9 cellular contexts compared by ENCODE assay signal in the genomic region with DNA sequence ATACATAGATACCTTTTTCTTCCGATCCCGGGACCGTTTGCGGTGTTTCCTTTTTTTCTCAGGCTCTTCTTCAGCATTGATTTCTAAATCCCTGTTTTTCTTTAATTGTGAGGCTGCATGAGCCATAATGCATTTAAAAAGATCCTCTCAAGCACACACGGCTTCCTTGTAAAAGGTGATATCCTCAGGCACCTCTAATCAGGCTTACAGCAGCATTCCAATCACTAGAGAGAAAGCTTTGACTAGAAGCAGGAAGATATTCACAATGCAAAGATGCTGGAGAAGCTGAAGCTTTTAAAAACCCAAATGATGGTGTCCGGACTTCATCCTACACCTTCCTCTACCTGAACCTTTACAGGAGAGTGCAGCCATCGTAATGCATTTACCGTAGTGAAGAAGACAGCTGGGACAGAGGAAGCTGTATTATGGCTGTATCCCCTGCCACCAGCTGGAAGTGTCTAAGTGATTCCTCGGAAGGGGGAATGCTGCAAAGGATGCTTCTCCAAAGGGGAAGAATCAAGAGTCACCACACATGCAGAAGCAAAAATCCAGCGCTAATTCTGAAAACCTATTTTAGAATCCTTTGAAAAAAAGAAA. TPM values are rescaled to one million over a fixed set of nuclear protein-coding genes. Genes with fewer than 3 reads are reported as not detected.
DNase-seq lines count a peak whose midpoint lies in the region; ATAC-seq and TF ChIP-seq lines count a peak whose summit lies in the region.
"Had no signal": no experiment of that assay in that cellular context is flagged by ENCODE, and none has a peak within 500 bp of the region (broad histone marks: within the 10 kb centered on the region; RNA-seq: fewer than 3 reads in every experiment).

A gene (minus strand): TSS at position 463 of the 597 bp plus-strand sequence. CDS start 337 bp downstream, at position 126.

- 0 out of 2 replicates have a peak within 1 kb of the TSS, but pooled peaks have one; percentile 13 for H2AFZ ChIP-seq in OCI-LY3 (ENCODE audit: low read depth, low read length)

- H3K79me2 ChIP-seq in OCI-LY3 (ENCODE audit: low read length): no peaks in the 10 kb centered on the region

- H3K9me3 ChIP-seq in CD4-positive, alpha-beta memory T cell (ENCODE audit: control insufficient read depth in 1 of 2, low read length in 2 of 2): no peaks in the 10 kb centered on the region
- no peaks in the 10 kb centered on the region for H3K9me3 ChIP-seq in OCI-LY3 (ENCODE audit: insufficient read depth, low read length)

- H3K27me3 ChIP-seq in CD4-positive, alpha-beta memory T cell (ENCODE audit: insufficient read depth, low read length): no peaks in the 10 kb centered on the region
- no peaks in the 10 kb centered on the region for H3K27me3 ChIP-seq in OCI-LY3 (ENCODE audit: low read depth, low read length)

- H3K4me3 ChIP-seq in CD4-positive, alpha-beta memory T cell (ENCODE audit: low read length in 2 of 2): no peak within 1 kb of the TSS
- no peak within 1 kb of the TSS for H3K4me3 ChIP-seq in OCI-LY3 (ENCODE audit: low read length)

- ATAC-seq in Right ventricle myocardium superior (ENCODE audit: poor library complexity): no peak

- TF ChIP-seq CTCF in OCI-LY3 (IDR thresholded peaks at IDR 0.05; ENCODE audit: low read depth, low read length): no peak
- no peak for TF ChIP-seq CTCF in osteocyte (IDR thresholded peaks at IDR 0.05)

- no peak within 1 kb of the TSS for H3K4me3 Mint-ChIP-seq in CD4-positive, alpha-beta memory T cell
- H3K4me3 Mint-ChIP-seq in osteocyte (ENCODE audit: unreplicated experiment): no peak within 1 kb of the TSS

- CTCF ChIA-PET in CD4-positive, alpha-beta memory T cell (lab: Charles Lee; ENCODE audit: partially characterized antibody): no interaction called here

- H3K36me3 Mint-ChIP-seq in CD4-positive, alpha-beta memory T cell: peaks cover 8 to 9% of the 10 kb centered on the region in 2 donors
- peaks cover 1% of the 10 kb centered on the region for H3K36me3 Mint-ChIP-seq in osteocyte (ENCODE audit: unreplicated experiment)

- peak within 1 kb of the TSS in 2 of 7 donors; percentile 28 to 68 for H3K27ac Mint-ChIP-seq in CD4-positive, alpha-beta memory T cell
- H3K27ac Mint-ChIP-seq in osteocyte (ENCODE audit: unreplicated experiment): no peak within 1 kb of the TSS

- peaks cover 8 to 32% (median 21%) of the 10 kb centered on the region in 4 donors for H3K4me1 Mint-ChIP-seq in CD4-positive, alpha-beta memory T cell
- H3K4me1 Mint-ChIP-seq in osteocyte (ENCODE audit: unreplicated experiment): peaks cover 17% of the 10 kb centered on the region

- no peaks in the 10 kb centered on the region for H4K20me1 ChIP-seq in OCI-LY3 (ENCODE audit: insufficient read depth, low read length)

- intact Hi-C loops in CD4-positive, alpha-beta memory T cell (cut with micrococcal nuclease): no loop called here
- intact Hi-C loops in Right ventricle myocardium superior (cut with DNase I): no loop called here

- no peaks in the 10 kb centered on the region for H3K36me3 ChIP-seq in CD4-positive, alpha-beta memory T cell (ENCODE audit: insufficient read depth, low read length)
- H3K36me3 ChIP-seq in OCI-LY3 (replicated peaks; ENCODE audit: low read depth, low read length): no peaks in the 10 kb centered on the region

- H3K9me3 Mint-ChIP-seq in CD4-positive, alpha-beta memory T cell: no peaks in the 10 kb centered on the region
- H3K9me3 Mint-ChIP-seq in osteocyte (ENCODE audit: unreplicated experiment): no peaks in the 10 kb centered on the region

- H3K27me3 Mint-ChIP-seq in CD4-positive, alpha-beta memory T cell: no peaks in the 10 kb centered on the region
- no peaks in the 10 kb centered on the region for H3K27me3 Mint-ChIP-seq in osteocyte (ENCODE audit: unreplicated experiment)

- no peak within 1 kb of the TSS for H3K9ac ChIP-seq in OCI-LY3 (ENCODE audit: low read length)

- POLR2A ChIA-PET in CD4-positive, alpha-beta memory T cell (lab: Charles Lee; ENCODE audit: partially characterized antibody): no interaction called here

- no peak within 1 kb of the TSS for H3K27ac ChIP-seq in CD4-positive, alpha-beta memory T cell (ENCODE audit: low read depth, low read length)
- no peak within 1 kb of the TSS for H3K27ac ChIP-seq in OCI-LY3 (ENCODE audit: low read length)

- DNase-seq in CD4-positive, alpha-beta memory T cell: no peak
- no peak for DNase-seq in Right ventricle myocardium superior
- no peak for DNase-seq in osteocyte (ENCODE audit: extremely low spot score, unreplicated experiment)
- DNase-seq in NCI-H146 (lab: John Stamatoyannopoulos, UW): no peak
- no peak for DNase-seq in ecto neural progenitor cell (ENCODE audit: low spot score)
- no peak for DNase-seq in SHP77 (lab: John Stamatoyannopoulos, UW)
- DNase-seq in stimulated activated CD8-positive, alpha-beta memory T cell treated with anti-CD3 and anti-CD28 coated beads, Interleukin-4, amount 100 ng/mL, for 48 hours: no peak
- DNase-seq: GF-D8 had no signal

- H3K4me2 ChIP-seq in OCI-LY3 (ENCODE audit: low read length): peak within 1 kb of the TSS; percentile 22

- H3K4me1 ChIP-seq in CD4-positive, alpha-beta memory T cell (ENCODE audit: insufficient read depth, low read length): no peaks in the 10 kb centered on the region
- H3K4me1 ChIP-seq in OCI-LY3 (ENCODE audit: low read length): 0 out of 2 replicates have a peak, but pooled peaks cover 5% of the 10 kb centered on the region

RNA-seq across cellular contexts. Expression of the gene that starts here (rescaled TPM):
- 10 to 100 TPM; 80.0 to 90.1 TPM for total RNA-seq in CD4-positive, alpha-beta memory T cell
- 10 to 100 TPM in 1 of 2 donors, 1 to 10 TPM in 1; 7.2 to 31.7 TPM for polyA plus RNA-seq in CD4-positive, alpha-beta memory T cell
- total RNA-seq in Right ventricle myocardium superior (192 TPM), osteocyte (21.2 and 22.0 TPM in 2 replicates)
